Comparison of ENCODE assay signal across 8 cellular contexts in genomic region chr19:14006766-14007562, GRCh38.
DNase-seq lines count a peak whose midpoint lies in the region; ATAC-seq and TF ChIP-seq lines count a peak whose summit lies in the region.

No MANE protein-coding gene starts in this region.

- H3K79me2 ChIP-seq in KMS-11 (ENCODE audit: insufficient read depth, low read depth): no peaks in the 10 kb centered on the region

- no peaks in the 10 kb centered on the region for H3K9me3 Mint-ChIP-seq in stimulated activated memory B cell treated with anti-CD40 and anti-IgM and Interleukin-4, amounts not matched to agents 10 μg/mL and 1 μg/mL and 100 μg/mL, for 72 hours

- peak overlapping the region; percentile 91 for H2AFZ ChIP-seq in KMS-11 (ENCODE audit: low read depth)

- no peak overlapping the region for H3K4me3 ChIP-seq in KMS-11 (IDR thresholded peaks at IDR 0.05; ENCODE audit: insufficient read depth, low read depth, low read length)

- H3K36me3 ChIP-seq in KMS-11 (ENCODE audit: insufficient read depth): no peaks in the 10 kb centered on the region

- H3K36me3 Mint-ChIP-seq in stimulated activated memory B cell treated with anti-CD40 and anti-IgM and Interleukin-4, amounts not matched to agents 10 μg/mL and 1 μg/mL and 100 μg/mL, for 72 hours: no peaks in the 10 kb centered on the region

- peaks cover 19% of the 10 kb centered on the region for H3K4me1 ChIP-seq in KMS-11 (ENCODE audit: low read depth, poor library complexity, severe bottlenecking)

- peak overlapping the region; percentile 97 for H3K27ac ChIP-seq in KMS-11

- DNase-seq in NCI-H510A (lab: John Stamatoyannopoulos, UW): peak; percentile 86
- DNase-seq in NCI-H510A treated with DMSO at 0.1 percent for 48 hours (lab: John Stamatoyannopoulos, UW): no peak
- peak; percentile 90 for DNase-seq in amniotic stem cell (lab: John Stamatoyannopoulos, UW)
- DNase-seq in iPS-NIHi11 (ENCODE audit: low spot score): peak; percentile 84
- DNase-seq in NCI-H226: no peak

- peak overlapping the region; percentile 92 for H3K4me3 Mint-ChIP-seq in stimulated activated memory B cell treated with anti-CD40 and anti-IgM and Interleukin-4, amounts not matched to agents 10 μg/mL and 1 μg/mL and 100 μg/mL, for 72 hours

- H3K27me3 ChIP-seq in KMS-11 (ENCODE audit: insufficient read depth, low read depth): no peaks in the 10 kb centered on the region

- peak; percentile 20 for ATAC-seq in GM21786 (IDR thresholded peaks at IDR 0.05; ENCODE audit: unreplicated experiment)
- peak; percentile 49 for ATAC-seq in stimulated activated memory B cell treated with anti-CD40 and anti-IgM and Interleukin-4, amounts not matched to agents 10 μg/mL and 1 μg/mL and 100 μg/mL, for 72 hours

- no peaks in the 10 kb centered on the region for H4K20me1 ChIP-seq in KMS-11 (ENCODE audit: insufficient read depth)

- peak overlapping the region; percentile 99 for H3K9ac ChIP-seq in KMS-11

- H3K4me2 ChIP-seq in KMS-11: peak overlapping the region; percentile 89

- no peaks in the 10 kb centered on the region for H3K27me3 Mint-ChIP-seq in stimulated activated memory B cell treated with anti-CD40 and anti-IgM and Interleukin-4, amounts not matched to agents 10 μg/mL and 1 μg/mL and 100 μg/mL, for 72 hours

- no peak for TF ChIP-seq CTCF in KMS-11 (conservative IDR thresholded peaks at IDR 0.05; ENCODE audit: low read depth, low read length)

- peaks cover 46% of the 10 kb centered on the region for H3K4me1 Mint-ChIP-seq in stimulated activated memory B cell treated with anti-CD40 and anti-IgM and Interleukin-4, amounts not matched to agents 10 μg/mL and 1 μg/mL and 100 μg/mL, for 72 hours

- peak overlapping the region; percentile 97 for H3K27ac Mint-ChIP-seq in stimulated activated memory B cell treated with anti-CD40 and anti-IgM and Interleukin-4, amounts not matched to agents 10 μg/mL and 1 μg/mL and 100 μg/mL, for 72 hours

Comparison
In these comparisons a context has a peak if more than half of its experiments do, and no peak if none do; other contexts are left out.
1. DNase-seq: peak in NCI-H510A (single experiment), amniotic stem cell (single experiment) and iPS-NIHi11 (single experiment); none in NCI-H510A treated with DMSO at 0.1 percent for 48 hours (single experiment) and NCI-H226 (single experiment).